17 cellular contexts compared by ENCODE assay signal in the genomic region with DNA sequence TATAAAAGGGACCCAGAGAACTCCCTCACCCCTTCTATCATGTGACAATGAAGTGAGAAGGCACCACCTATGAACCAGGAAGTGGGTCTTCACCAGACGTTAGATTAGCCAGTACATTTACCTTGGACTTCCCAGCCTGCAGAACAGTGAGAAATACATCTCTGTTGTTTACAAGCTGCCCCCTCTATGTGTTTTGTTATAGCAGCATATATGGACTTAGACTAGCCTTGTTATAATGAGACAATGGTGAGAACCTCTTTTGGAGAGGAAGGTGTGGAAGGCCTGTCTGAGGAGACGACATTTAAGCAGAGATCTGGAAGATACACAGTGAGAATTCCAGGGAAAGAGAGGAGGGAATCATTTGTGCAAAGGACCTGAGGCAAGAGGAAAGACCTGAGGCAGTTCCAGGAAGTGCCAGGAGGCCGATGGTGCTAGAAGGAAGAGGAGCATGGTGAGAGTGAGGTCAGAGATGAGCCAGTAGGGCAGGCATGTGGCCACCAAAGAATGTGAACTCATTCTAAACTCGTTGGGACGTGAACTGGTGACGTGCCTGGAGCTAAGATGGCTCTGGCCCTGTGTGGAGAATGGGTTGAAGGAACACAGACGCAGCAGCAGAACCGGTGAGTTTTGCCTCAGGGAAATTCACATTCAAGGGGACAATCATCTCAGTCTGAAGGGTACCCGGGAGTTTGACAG.
DNase-seq lines count a peak whose midpoint lies in the region; ATAC-seq and TF ChIP-seq lines count a peak whose summit lies in the region.
"Had no signal": no experiment of that assay in that cellular context is flagged by ENCODE, and none has a peak within 500 bp of the region (broad histone marks: within the 10 kb centered on the region; RNA-seq: fewer than 3 reads in every experiment).

No MANE protein-coding gene starts in this region.

- H3K27me3 ChIP-seq in mammary epithelial cell (ENCODE audit: insufficient read depth, low read length), result no peaks in the 10 kb centered on the region
- H3K27me3 ChIP-seq in lower lobe of right lung (ENCODE audit: low read depth), result no peaks in the 10 kb centered on the region
- H3K27me3 ChIP-seq in skeletal muscle tissue (ENCODE audit: control insufficient read depth in 3 of 3, insufficient read depth in 3 of 3, low read length in 3 of 3), result no peaks in the 10 kb centered on the region

- no peaks in the 10 kb centered on the region for H3K36me3 Mint-ChIP-seq in activated CD8-positive, alpha-beta T cell treated with anti-CD3 and anti-CD28 coated beads, Interleukin-2, amount 10 ng/mL, durations not matched to agents 7 days and 5 days (ENCODE audit: low read depth)
- H3K36me3 Mint-ChIP-seq in activated CD8-positive, alpha-beta T cell treated with anti-CD3 and anti-CD28 coated beads for 36 hours (ENCODE audit: low read depth), result no peaks in the 10 kb centered on the region
- H3K36me3 Mint-ChIP-seq: CD4-positive, CD25-positive, alpha-beta regulatory T cell had no signal

- H3K4me2 ChIP-seq in mammary epithelial cell (ENCODE audit: insufficient read depth, low read depth, low read length), result no peak overlapping the region

- no peak overlapping the region for H3K4me3 Mint-ChIP-seq in activated CD8-positive, alpha-beta T cell treated with anti-CD3 and anti-CD28 coated beads, Interleukin-2, amount 10 ng/mL, durations not matched to agents 7 days and 5 days
- no peak overlapping the region for H3K4me3 Mint-ChIP-seq in activated CD8-positive, alpha-beta T cell treated with anti-CD3 and anti-CD28 coated beads for 36 hours

- H4K20me1 ChIP-seq in mammary epithelial cell (ENCODE audit: insufficient read depth, low read length), result no peaks in the 10 kb centered on the region

- DNase-seq in activated CD8-positive, alpha-beta T cell treated with anti-CD3 and anti-CD28 coated beads, Interleukin-2, amount 10 ng/mL, durations not matched to agents 7 days and 5 days, result no peak
- no peak for DNase-seq in activated CD8-positive, alpha-beta T cell treated with anti-CD3 and anti-CD28 coated beads for 36 hours
- DNase-seq in mammary epithelial cell (peak; percentile 65), lower lobe of right lung (no peak), NCI-H226 (no peak), GM20000 (ENCODE audit: low spot score) (no peak)
- DNase-seq: activated CD8-positive, alpha-beta memory T cell treated with anti-CD3 and anti-CD28 coated beads, Interleukin-2, amount 50 U/mL, for 48 hours; activated naive CD4-positive, alpha-beta T cell treated with Interleukin-2 at 50 U/mL for 16 hours; CD4-positive, CD25-positive, alpha-beta regulatory T cell; HCEC 1CT; NCI-H2081; nucleus accumbens; small intestine had no signal

- dilution Hi-C loops in mammary epithelial cell (cut with HindIII; ENCODE audit: low sequenced_read_pairs), result loop anchor here (10.0 kb wide), 2 partner anchors 94 to 366 kb away; a partner anchor contains a TSS

- H3K4me1 Mint-ChIP-seq in activated CD8-positive, alpha-beta T cell treated with anti-CD3 and anti-CD28 coated beads, Interleukin-2, amount 10 ng/mL, durations not matched to agents 7 days and 5 days (ENCODE audit: low read depth), result peaks cover 7% of the 10 kb centered on the region
- peaks cover 9% of the 10 kb centered on the region for H3K4me1 Mint-ChIP-seq in activated CD8-positive, alpha-beta T cell treated with anti-CD3 and anti-CD28 coated beads for 36 hours (ENCODE audit: low read depth)

- ATAC-seq in activated CD8-positive, alpha-beta T cell treated with anti-CD3 and anti-CD28 coated beads, Interleukin-2, amount 10 ng/mL, durations not matched to agents 7 days and 5 days, result no peak
- ATAC-seq in activated CD8-positive, alpha-beta T cell treated with anti-CD3 and anti-CD28 coated beads for 36 hours, result no peak
- ATAC-seq in lower lobe of right lung (peak in 1 of 2 donors; percentile 2), GM18867 (IDR thresholded peaks at IDR 0.05; ENCODE audit: unreplicated experiment) (no peak)
- ATAC-seq: activated CD4-positive, CD25-positive, alpha-beta regulatory T cell treated with anti-CD3 and anti-CD28 coated beads, Interleukin-2, amount 50 U/mL, for 24 hours; GM12878 had no signal

- no peak overlapping the region for H3K27ac ChIP-seq in mammary epithelial cell (ENCODE audit: insufficient read depth, low read depth, low read length)
- H3K27ac ChIP-seq in lower lobe of right lung, result peak overlapping the region; percentile 79
- peak overlapping the region; percentile 34 for H3K27ac ChIP-seq in skeletal muscle tissue (ENCODE audit: low read depth, low read length)

- no peaks in the 10 kb centered on the region for H3K36me3 ChIP-seq in mammary epithelial cell (ENCODE audit: insufficient read depth, low read length)
- H3K36me3 ChIP-seq in lower lobe of right lung, result no peaks in the 10 kb centered on the region
- H3K36me3 ChIP-seq in skeletal muscle tissue (ENCODE audit: control insufficient read depth in 3 of 3, insufficient read depth in 3 of 3, low read length in 3 of 3), result no peaks in the 10 kb centered on the region

- 57% methylated on average over 8 of the region's 9 CpGs for WGBS in mammary epithelial cell (ENCODE audit: low coverage, missing lambda C conversion rate)

- CTCF ChIA-PET in activated CD8-positive, alpha-beta T cell treated with anti-CD3 and anti-CD28 coated beads, Interleukin-2, amount 10 ng/mL, durations not matched to agents 7 days and 5 days (lab: Charles Lee), result no interaction called here
- CTCF ChIA-PET in activated CD8-positive, alpha-beta T cell treated with anti-CD3 and anti-CD28 coated beads for 36 hours (lab: Charles Lee), result no interaction called here
- CTCF ChIA-PET in mammary epithelial cell (lab: Charles Lee; ENCODE audit: low non-redundant PET), result no interaction called here

- TF ChIP-seq CTCF in activated CD8-positive, alpha-beta T cell treated with anti-CD3 and anti-CD28 coated beads for 36 hours (IDR thresholded peaks at IDR 0.05), result no peak
- TF ChIP-seq CTCF in mammary epithelial cell (conservative IDR thresholded peaks at IDR 0.05 in 1 of 2, IDR thresholded peaks at IDR 0.05 in 1 of 2; ENCODE audit: extremely low read depth in 1 of 2, insufficient read depth in 1 of 2, low read depth in 1 of 2, low read length in 2 of 2) (no peak), lower lobe of right lung (IDR thresholded peaks at IDR 0.05) (no peak), GM20000 (IDR thresholded peaks at IDR 0.05; ENCODE audit: extremely low read depth, missing control alignments) (no peak)

- H3K27ac Mint-ChIP-seq in activated CD8-positive, alpha-beta T cell treated with anti-CD3 and anti-CD28 coated beads, Interleukin-2, amount 10 ng/mL, durations not matched to agents 7 days and 5 days, result peak overlapping the region; percentile 6
- no peak overlapping the region for H3K27ac Mint-ChIP-seq in activated CD8-positive, alpha-beta T cell treated with anti-CD3 and anti-CD28 coated beads for 36 hours

- POLR2A ChIA-PET in activated CD8-positive, alpha-beta T cell treated with anti-CD3 and anti-CD28 coated beads, Interleukin-2, amount 10 ng/mL, durations not matched to agents 7 days and 5 days (lab: Charles Lee), result no interaction called here
- POLR2A ChIA-PET in activated CD8-positive, alpha-beta T cell treated with anti-CD3 and anti-CD28 coated beads for 36 hours (lab: Charles Lee), result interaction anchor here (1.0 kb wide), 1 partner anchor 8 kb away, joined by 3 read pairs; no protein-coding TSS in a partner anchor

- no TSS peak for BruUV-seq in mammary epithelial cell (replicated peaks; lab: Mats Ljungman, UMichigan)

- intact Hi-C loops in activated CD8-positive, alpha-beta T cell treated with anti-CD3 and anti-CD28 coated beads for 36 hours (cut with micrococcal nuclease), result no loop called here
- intact Hi-C loops in mammary epithelial cell (cut with micrococcal nuclease), result no loop called here
- intact Hi-C loops in lower lobe of right lung (cut with DNase I), result no loop called here

- no peaks in the 10 kb centered on the region for H3K9me3 Mint-ChIP-seq in activated CD8-positive, alpha-beta T cell treated with anti-CD3 and anti-CD28 coated beads, Interleukin-2, amount 10 ng/mL, durations not matched to agents 7 days and 5 days (ENCODE audit: insufficient read depth)
- H3K9me3 Mint-ChIP-seq in activated CD8-positive, alpha-beta T cell treated with anti-CD3 and anti-CD28 coated beads for 36 hours, result no peaks in the 10 kb centered on the region

- H3K9ac ChIP-seq in mammary epithelial cell (ENCODE audit: insufficient read depth, low read length) (no peak overlapping the region), skeletal muscle tissue (ENCODE audit: low read depth in 1 of 3, low read length in 3 of 3) (no peak overlapping the region)

- no peaks in the 10 kb centered on the region for H3K9me3 ChIP-seq in mammary epithelial cell (replicated peaks; ENCODE audit: insufficient read depth, low read length)
- H3K9me3 ChIP-seq in lower lobe of right lung, result no peaks in the 10 kb centered on the region
- H3K9me3 ChIP-seq in skeletal muscle tissue (ENCODE audit: control insufficient read depth in 3 of 3, low read length in 3 of 3), result no peaks in the 10 kb centered on the region

- peaks cover 15% of the 10 kb centered on the region for H3K4me1 ChIP-seq in mammary epithelial cell (ENCODE audit: insufficient read depth, low read length)
- H3K4me1 ChIP-seq in lower lobe of right lung, result peaks cover 30% of the 10 kb centered on the region
- H3K4me1 ChIP-seq in skeletal muscle tissue (ENCODE audit: control insufficient read depth in 3 of 3, insufficient read depth in 3 of 3, low read length in 3 of 3), result peaks cover 4 to 16% (median 13%) of the 10 kb centered on the region in 3 donors

- H3K79me2 ChIP-seq in mammary epithelial cell (ENCODE audit: insufficient read depth, low read length), result no peaks in the 10 kb centered on the region

- H3K4me3 ChIP-seq in mammary epithelial cell (replicated peaks in 1 of 3; ENCODE audit: insufficient read depth in 1 of 3, low read depth in 2 of 3, low read length in 3 of 3) (no peak overlapping the region), lower lobe of right lung (no peak overlapping the region), skeletal muscle tissue (ENCODE audit: low read length in 3 of 3) (no peak overlapping the region)
- H3K4me3 ChIP-seq: GM12878 had no signal

- peak overlapping the region; percentile 66 for H2AFZ ChIP-seq in mammary epithelial cell (ENCODE audit: low read depth, low read length)

- in situ Hi-C loops in mammary epithelial cell (cut with MboI; ENCODE audit: low sequenced_read_pairs in 2 of 2), result no loop called here

- no peaks in the 10 kb centered on the region for H3K27me3 Mint-ChIP-seq in activated CD8-positive, alpha-beta T cell treated with anti-CD3 and anti-CD28 coated beads, Interleukin-2, amount 10 ng/mL, durations not matched to agents 7 days and 5 days (ENCODE audit: low read depth)
- no peaks in the 10 kb centered on the region for H3K27me3 Mint-ChIP-seq in activated CD8-positive, alpha-beta T cell treated with anti-CD3 and anti-CD28 coated beads for 36 hours
